Comparison of ENCODE assay signal across 19 cellular contexts in genomic region chr7:7675686-7676085, GRCh38. TPM values are rescaled to one million over a fixed set of nuclear protein-coding genes. Genes with fewer than 3 reads are reported as not detected.
DNase-seq lines count a peak whose midpoint lies in the region; ATAC-seq, FAIRE-seq and TF ChIP-seq lines count a peak whose summit lies in the region.
"Had no signal": no experiment of that assay in that cellular context is flagged by ENCODE, and none has a peak within 500 bp of the region (broad histone marks: within the 10 kb centered on the region; RNA-seq: fewer than 3 reads in every experiment).

No MANE protein-coding gene starts in this region.

- H3K4me2 ChIP-seq in OCI-LY1 (ENCODE audit: low read length) (no peak overlapping the region), keratinocyte (ENCODE audit: control insufficient read depth, extremely low read depth, insufficient read depth, low read depth, low read length) (no peak overlapping the region)

- peaks cover 3 to 8% (median 5%) of the 10 kb centered on the region in 8 donors for H3K9me3 Mint-ChIP-seq in CD4-positive, alpha-beta memory T cell
- peaks cover 3 to 8% (median 4%) of the 10 kb centered on the region in 5 donors for H3K9me3 Mint-ChIP-seq in CD8-positive, alpha-beta memory T cell

- H3K27ac Mint-ChIP-seq in CD4-positive, alpha-beta memory T cell = peak overlapping the region in 6 of 7 donors; percentile 45 to 77 (median 65)
- H3K27ac Mint-ChIP-seq in CD8-positive, alpha-beta memory T cell = peak overlapping the region in 6 of 8 donors; percentile 5 to 89 (median 58)

- TF ChIP-seq CTCF in OCI-LY1 (IDR thresholded peaks at IDR 0.05; ENCODE audit: low read length) = no peak
- TF ChIP-seq CTCF in keratinocyte (optimal IDR thresholded peaks at IDR 0.05 in 1 of 3, IDR thresholded peaks at IDR 0.05 in 1 of 3, conservative IDR thresholded peaks at IDR 0.05 in 1 of 3; ENCODE audit: extremely low read depth in 1 of 3, insufficient read depth in 2 of 3, low read length in 3 of 3) = no peak
- TF ChIP-seq CTCF in WERI-Rb-1 (IDR thresholded peaks at IDR 0.05; ENCODE audit: low read depth, low read length) = no peak

- no peak overlapping the region for H3K4me3 ChIP-seq in CD4-positive, alpha-beta memory T cell (ENCODE audit: low read length in 2 of 2)
- no peak overlapping the region for H3K4me3 ChIP-seq in CD8-positive, alpha-beta memory T cell (ENCODE audit: low read length)
- H3K4me3 ChIP-seq in OCI-LY1 (ENCODE audit: low read depth, low read length, poor library complexity, severe bottlenecking) (no peak overlapping the region), keratinocyte (ENCODE audit: control insufficient read depth in 2 of 3, extremely low read depth in 1 of 3, insufficient read depth in 2 of 3, low read depth in 1 of 3, low read length in 3 of 3) (no peak overlapping the region), WERI-Rb-1 (ENCODE audit: low read depth, low read length) (no peak overlapping the region)
- H3K4me3 ChIP-seq: Peyer's patch had no signal

- H3K27ac ChIP-seq in CD4-positive, alpha-beta memory T cell (ENCODE audit: low read depth, low read length) = no peak overlapping the region
- no peak overlapping the region for H3K27ac ChIP-seq in CD8-positive, alpha-beta memory T cell (ENCODE audit: low read depth, low read length)
- H3K27ac ChIP-seq in OCI-LY1 (ENCODE audit: low read depth, low read length, poor library complexity, severe bottlenecking) (peak overlapping the region; percentile 29), keratinocyte (ENCODE audit: control insufficient read depth, insufficient read depth, low read length) (no peak overlapping the region), WERI-Rb-1 (no peak overlapping the region)
- H3K27ac ChIP-seq: Peyer's patch had no signal

- H4K20me1 ChIP-seq in OCI-LY1 (ENCODE audit: insufficient read depth, low read length) = no peaks in the 10 kb centered on the region
- no peaks in the 10 kb centered on the region for H4K20me1 ChIP-seq in keratinocyte (ENCODE audit: control insufficient read depth, extremely low read depth, insufficient read depth, low read length)

- intact Hi-C loops in CD4-positive, alpha-beta memory T cell (cut with micrococcal nuclease) = loop anchor here (5.0 kb wide), 1 partner anchor 33 kb away; the partner anchor contains the start of gene UMAD1

- peaks cover 0 to 3% of the 10 kb centered on the region in 2 donors for H3K9me3 ChIP-seq in CD4-positive, alpha-beta memory T cell (ENCODE audit: control insufficient read depth in 1 of 2, low read length in 2 of 2)
- no peaks in the 10 kb centered on the region for H3K9me3 ChIP-seq in CD8-positive, alpha-beta memory T cell (ENCODE audit: low read length)
- H3K9me3 ChIP-seq in OCI-LY1 (ENCODE audit: low read length) (0 out of 2 replicates have a peak, but pooled peaks cover 3% of the 10 kb centered on the region), keratinocyte (ENCODE audit: control insufficient read depth, low read depth, low read length) (no peaks in the 10 kb centered on the region), WERI-Rb-1 (ENCODE audit: severe bottlenecking) (no peaks in the 10 kb centered on the region)
- H3K9me3 ChIP-seq: BE2C, Peyer's patch had no signal

- peaks cover 7% of the 10 kb centered on the region; the same call in 1 of the 2 replicates for H3K79me2 ChIP-seq in OCI-LY1 (ENCODE audit: insufficient read depth, low read length)
- no peaks in the 10 kb centered on the region for H3K79me2 ChIP-seq in keratinocyte (ENCODE audit: control insufficient read depth, insufficient read depth, low read length)

- H2AFZ ChIP-seq in OCI-LY1 (ENCODE audit: low read length) (no peak overlapping the region), keratinocyte (ENCODE audit: control insufficient read depth, low read length) (no peak overlapping the region)

- H3K4me1 Mint-ChIP-seq in CD4-positive, alpha-beta memory T cell = peaks cover 40 to 59% (median 47%) of the 10 kb centered on the region in 4 donors
- peaks cover 25 to 45% (median 39%) of the 10 kb centered on the region in 3 donors for H3K4me1 Mint-ChIP-seq in CD8-positive, alpha-beta memory T cell

- H3K4me3 Mint-ChIP-seq in CD4-positive, alpha-beta memory T cell = no peak overlapping the region
- no peak overlapping the region for H3K4me3 Mint-ChIP-seq in CD8-positive, alpha-beta memory T cell
- H3K4me3 Mint-ChIP-seq: IgD-negative memory B cell had no signal

- no peaks in the 10 kb centered on the region for H3K27me3 ChIP-seq in CD4-positive, alpha-beta memory T cell (ENCODE audit: insufficient read depth, low read length)
- no peaks in the 10 kb centered on the region for H3K27me3 ChIP-seq in CD8-positive, alpha-beta memory T cell (ENCODE audit: insufficient read depth, low read length, poor library complexity, severe bottlenecking)
- H3K27me3 ChIP-seq in OCI-LY1 (ENCODE audit: insufficient read depth, low read length) (no peaks in the 10 kb centered on the region), keratinocyte (ENCODE audit: control insufficient read depth, extremely low read depth, insufficient read depth, low read length) (no peaks in the 10 kb centered on the region), WERI-Rb-1 (ENCODE audit: insufficient read depth, low read depth, severe bottlenecking) (no peaks in the 10 kb centered on the region)
- H3K27me3 ChIP-seq: BE2C, Peyer's patch had no signal

- no peaks in the 10 kb centered on the region for H3K9me2 ChIP-seq in OCI-LY1 (ENCODE audit: low read depth, low read length)

- ATAC-seq in HG03439 (IDR thresholded peaks at IDR 0.05; ENCODE audit: unreplicated experiment) = no peak
- ATAC-seq: HCT116 had no signal

- peaks cover 13% of the 10 kb centered on the region for H3K36me3 ChIP-seq in CD4-positive, alpha-beta memory T cell (ENCODE audit: insufficient read depth, low read length)
- peaks cover 5% of the 10 kb centered on the region for H3K36me3 ChIP-seq in CD8-positive, alpha-beta memory T cell (ENCODE audit: insufficient read depth, low read length)
- H3K36me3 ChIP-seq in OCI-LY1 (ENCODE audit: insufficient read depth, low read length) = peaks cover 29% of the 10 kb centered on the region
- H3K36me3 ChIP-seq in keratinocyte (ENCODE audit: control insufficient read depth in 2 of 2, extremely low read depth in 1 of 2, insufficient read depth in 2 of 2, low read length in 2 of 2) = peaks cover 0 to 3% of the 10 kb centered on the region in 2 experiments
- no peaks in the 10 kb centered on the region; the same call in 1 of the 2 replicates for H3K36me3 ChIP-seq in WERI-Rb-1
- H3K36me3 ChIP-seq: BE2C, Peyer's patch had no signal

- H3F3A ChIP-seq in OCI-LY1 (ENCODE audit: insufficient read depth, low read length) = no peaks in the 10 kb centered on the region

- dilution Hi-C loops in keratinocyte (cut with MboI; ENCODE audit: extremely low pct_ligation_motif_present, low sequenced_read_pairs) = no loop called here

- POLR2A ChIA-PET in CD4-positive, alpha-beta memory T cell (lab: Charles Lee; ENCODE audit: partially characterized antibody) = interaction anchor here (0.8 kb wide), 1 partner anchor 35 kb away, joined by 4 read pairs; the partner anchor contains the start of gene UMAD1
- POLR2A ChIA-PET in CD8-positive, alpha-beta memory T cell (lab: Charles Lee) = no interaction called here

- no peaks in the 10 kb centered on the region for H3K27me3 Mint-ChIP-seq in CD4-positive, alpha-beta memory T cell
- no peaks in the 10 kb centered on the region for H3K27me3 Mint-ChIP-seq in CD8-positive, alpha-beta memory T cell
- H3K27me3 Mint-ChIP-seq: IgD-negative memory B cell had no signal

- peaks cover 29 to 44% of the 10 kb centered on the region in 2 donors for H3K36me3 Mint-ChIP-seq in CD4-positive, alpha-beta memory T cell
- H3K36me3 Mint-ChIP-seq in CD8-positive, alpha-beta memory T cell = peaks cover 12 to 37% (median 29%) of the 10 kb centered on the region in 3 donors

- CTCF ChIA-PET in CD4-positive, alpha-beta memory T cell (lab: Charles Lee; ENCODE audit: partially characterized antibody) = no interaction called here
- CTCF ChIA-PET in CD8-positive, alpha-beta memory T cell (lab: Charles Lee) = no interaction called here

- peak; percentile 20 for FAIRE-seq in keratinocyte (lab: Jason Lieb, UNC)
- FAIRE-seq: GM12892 had no signal

- no peaks in the 10 kb centered on the region for H3K9me1 ChIP-seq in keratinocyte (ENCODE audit: control insufficient read depth, extremely low read depth, insufficient read depth, low read length)

- DNase-seq in CD4-positive, alpha-beta memory T cell = no peak
- DNase-seq in CD8-positive, alpha-beta memory T cell = no peak
- DNase-seq in keratinocyte (ENCODE audit: low read depth, low spot score) (no peak), ecto neural progenitor cell (ENCODE audit: low spot score) (no peak), WERI-Rb-1 (no peak), MV-4-11 (lab: John Stamatoyannopoulos, UW) (no peak)
- DNase-seq: BE2C, COR-L47, DMS79, NCI-H1092, NCI-H345, NCI-H748 treated with DMSO at 0.1 percent for 48 hours, Peyer's patch, SHP77 had no signal

- H3K4me1 ChIP-seq in CD4-positive, alpha-beta memory T cell (ENCODE audit: insufficient read depth, low read length) = peaks cover 22% of the 10 kb centered on the region
- peaks cover 20% of the 10 kb centered on the region for H3K4me1 ChIP-seq in CD8-positive, alpha-beta memory T cell (ENCODE audit: insufficient read depth, low read length)
- H3K4me1 ChIP-seq in OCI-LY1 (ENCODE audit: insufficient read depth, low read length, severe bottlenecking) (peaks cover 29% of the 10 kb centered on the region), keratinocyte (ENCODE audit: control insufficient read depth, extremely low read depth, insufficient read depth, low read length) (no peaks in the 10 kb centered on the region)

- no peak overlapping the region for H3K9ac ChIP-seq in OCI-LY1 (ENCODE audit: low read length)
- no peak overlapping the region for H3K9ac ChIP-seq in keratinocyte (ENCODE audit: control insufficient read depth, extremely low read depth, insufficient read depth, low read length)

RNA-seq across cellular contexts. Expression of gene UMAD1, which starts 35.1 kb away (rescaled TPM):
- 10 to 100 TPM; 23.5 to 25.1 TPM for total RNA-seq in CD4-positive, alpha-beta memory T cell
- polyA plus RNA-seq in CD4-positive, alpha-beta memory T cell = 10 to 100 TPM; 30.0 to 36.7 TPM
- total RNA-seq in CD8-positive, alpha-beta memory T cell = 10 to 100 TPM; 13.5 to 14.8 TPM
- 27.4 TPM for polyA plus RNA-seq in CD8-positive, alpha-beta memory T cell
- 12.5 to 18.2 TPM (median 13.2 TPM) in 3 replicates for polyA plus RNA-seq in keratinocyte
- polyA plus RNA-seq in keratinocyte (2011; ENCODE audit: low read depth) = 8.9 TPM
- 11.8 and 20.9 TPM in 2 replicates for polyA plus RNA-seq in keratinocyte (2011; cell fraction: cytosol; rRNA removed)
- polyA plus RNA-seq in keratinocyte (2011; cell fraction: nucleus; rRNA removed) = 8.9 and 11.8 TPM in 2 replicates
- polyA plus RNA-seq in keratinocyte (2012; ENCODE audit: low replicate concordance) = 4.8 and 7.9 TPM in 2 replicates
- polyA minus RNA-seq in keratinocyte = 4.1 to 12.2 TPM (median 9.9 TPM) in 3 replicates
- polyA minus RNA-seq in keratinocyte (2011; cell fraction: cytosol; rRNA and poly(A)+ RNA removed) = 7.1 TPM
- polyA minus RNA-seq in keratinocyte (2011; cell fraction: nucleus; rRNA and poly(A)+ RNA removed) = 4.4 and 9.9 TPM in 2 replicates

RNA-seq across cellular contexts. Expression of gene RPA3, which starts 42.7 kb away (rescaled TPM):
- 10 to 100 TPM; 31.2 to 35.5 TPM for total RNA-seq in CD4-positive, alpha-beta memory T cell
- 10 to 100 TPM; 91.7 to 96.6 TPM for polyA plus RNA-seq in CD4-positive, alpha-beta memory T cell
- total RNA-seq in CD8-positive, alpha-beta memory T cell = 100 to 1,000 TPM; 145 to 149 TPM
- 94.9 TPM for polyA plus RNA-seq in CD8-positive, alpha-beta memory T cell
- polyA plus RNA-seq in keratinocyte = 19.2 to 51.1 TPM (median 28.3 TPM) in 3 replicates
- polyA plus RNA-seq in keratinocyte (2011; ENCODE audit: low read depth) = 2.7 TPM
- 25.2 and 27.3 TPM in 2 replicates for polyA plus RNA-seq in keratinocyte (2011; cell fraction: cytosol; rRNA removed)
- 7.6 and 8.9 TPM in 2 replicates for polyA plus RNA-seq in keratinocyte (2011; cell fraction: nucleus; rRNA removed)
- polyA plus RNA-seq in keratinocyte (2012; ENCODE audit: low replicate concordance) = 24.5 and 37.1 TPM in 2 replicates
- 3.5 to 6.5 TPM (median 4.0 TPM) in 3 replicates for polyA minus RNA-seq in keratinocyte
- polyA minus RNA-seq in keratinocyte (2011; cell fraction: cytosol; rRNA and poly(A)+ RNA removed) = 12.3 TPM
- polyA minus RNA-seq in keratinocyte (2011; cell fraction: nucleus; rRNA and poly(A)+ RNA removed) = 2.5 and 3.3 TPM in 2 replicates
